Comparison of ENCODE assay signal across 8 cellular contexts in the genomic region with DNA sequence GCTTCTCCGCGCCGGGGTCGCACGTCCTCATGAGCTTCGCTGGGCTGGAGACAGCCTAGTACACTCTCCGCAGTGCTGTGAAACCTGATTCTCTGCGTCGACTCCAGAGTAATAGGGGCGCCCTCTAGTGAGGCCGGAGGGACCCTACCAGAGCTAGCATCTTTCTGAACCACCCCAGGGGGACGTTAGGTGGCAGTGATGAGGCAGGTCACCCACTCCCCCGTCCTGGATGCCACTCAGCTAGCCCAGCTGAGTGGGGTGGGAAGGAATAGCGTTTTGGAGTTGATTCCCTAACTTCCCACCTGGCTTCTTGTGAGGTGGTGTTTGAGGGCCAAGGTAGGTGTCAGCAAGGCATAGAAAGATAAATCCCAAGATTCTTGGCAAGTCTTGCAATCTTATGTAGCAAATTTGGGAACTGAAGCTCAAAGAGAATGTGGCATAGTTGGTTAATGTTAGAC. TPM values are rescaled to one million over a fixed set of nuclear protein-coding genes. Genes with fewer than 3 reads are reported as not detected.
DNase-seq lines count a peak whose midpoint lies in the region; ATAC-seq and TF ChIP-seq lines count a peak whose summit lies in the region.

No MANE protein-coding gene starts in this region.

- no peak overlapping the region for H3K27ac ChIP-seq in PC-9
- no peak overlapping the region for H3K27ac ChIP-seq in neural cell (ENCODE audit: low read length)

- H4K20me1 ChIP-seq in PC-9 (ENCODE audit: insufficient read depth) = no peaks in the 10 kb centered on the region
- no peaks in the 10 kb centered on the region for H4K20me1 ChIP-seq in neural cell (ENCODE audit: insufficient read depth)

- no peaks in the 10 kb centered on the region for H3K9me2 ChIP-seq in PC-9 (ENCODE audit: insufficient read depth)
- H3K9me2 ChIP-seq in neural cell (ENCODE audit: insufficient read depth, low read length) = no peaks in the 10 kb centered on the region

- no TSS peak for BruUV-seq in PC-9 (replicated peaks; lab: Mats Ljungman, UMichigan)

- TF ChIP-seq CTCF in PC-9 (conservative IDR thresholded peaks at IDR 0.05) (peak; percentile 88), fibroblast of mammary gland (conservative IDR thresholded peaks at IDR 0.05; ENCODE audit: control insufficient read depth, insufficient read depth, low read depth, low read length) (peak; percentile 100), neural cell (IDR thresholded peaks at IDR 0.05; ENCODE audit: poor library complexity, severe bottlenecking) (peak; percentile 100)

- intact Hi-C loops in PC-9 (cut with micrococcal nuclease; ENCODE audit: unreplicated experiment) = loop anchor here (5.0 kb wide), 1 partner anchor 146 kb away; no protein-coding TSS in a partner anchor

- H3K27ac Mint-ChIP-seq in activated T-cell treated with anti-CD3 and anti-CD28 coated beads, Interleukin-2, amount 50 U/mL, for 24 hours = no peak overlapping the region

- H3K36me3 Mint-ChIP-seq in activated T-cell treated with anti-CD3 and anti-CD28 coated beads, Interleukin-2, amount 50 U/mL, for 24 hours (ENCODE audit: low read depth) = no peaks in the 10 kb centered on the region

- CTCF ChIA-PET in PC-9 (lab: Charles Lee) = interaction anchor here (0.5 to 1.5 kb wide), 11 partner anchors 8 to 297 kb away, joined by 3 to 11 read pairs (median 4); no protein-coding TSS in a partner anchor

- H3K79me2 ChIP-seq in PC-9 (ENCODE audit: low read depth) = no peaks in the 10 kb centered on the region
- no peaks in the 10 kb centered on the region for H3K79me2 ChIP-seq in neural cell (replicated peaks; ENCODE audit: insufficient read depth, low read length)

- H3K4me3 ChIP-seq in PC-9 = no peak overlapping the region
- no peak overlapping the region for H3K4me3 ChIP-seq in fibroblast of mammary gland (ENCODE audit: control insufficient read depth, low read depth, low read length)
- H3K4me3 ChIP-seq in neural cell (ENCODE audit: low read length) = peak overlapping the region; percentile 50

- no peak for TF ChIP-seq EP300 in neural cell (conservative IDR thresholded peaks at IDR 0.05; ENCODE audit: poor library complexity, severe bottlenecking)

- H3K4me2 ChIP-seq in PC-9 (no peak overlapping the region; the same call in 1 of the 2 replicates), neural cell (ENCODE audit: low read length) (no peak overlapping the region)

- peak; percentile 79 for TF ChIP-seq RAD21 in neural cell (conservative IDR thresholded peaks at IDR 0.05)

- H3K27me3 Mint-ChIP-seq in activated T-cell treated with anti-CD3 and anti-CD28 coated beads, Interleukin-2, amount 50 U/mL, for 24 hours = peaks cover 80% of the 10 kb centered on the region

- H3K9me3 ChIP-seq in PC-9 (ENCODE audit: insufficient read depth, low read depth) = no peaks in the 10 kb centered on the region
- H3K9me3 ChIP-seq in neural cell (ENCODE audit: low read length) = no peaks in the 10 kb centered on the region

- POLR2A ChIA-PET in PC-9 (lab: Charles Lee; ENCODE audit: unreplicated experiment) = interaction anchor here (0.5 to 0.6 kb wide), 2 partner anchors 95 to 284 kb away, joined by 3 read pairs; a partner anchor contains a TSS

- peaks cover 31% of the 10 kb centered on the region for H3K4me1 Mint-ChIP-seq in activated T-cell treated with anti-CD3 and anti-CD28 coated beads, Interleukin-2, amount 50 U/mL, for 24 hours (ENCODE audit: low read depth)

- H3K9ac ChIP-seq in neural cell (ENCODE audit: low read length) = no peak overlapping the region

- peaks cover 14% of the 10 kb centered on the region; the same call in 1 of the 2 replicates for H3K4me1 ChIP-seq in PC-9 (replicated peaks; ENCODE audit: insufficient read depth)

- H3F3A ChIP-seq in PC-9 (ENCODE audit: insufficient read depth, low read depth) = no peaks in the 10 kb centered on the region
- no peaks in the 10 kb centered on the region for H3F3A ChIP-seq in neural cell (ENCODE audit: insufficient read depth, low read length, poor library complexity, severe bottlenecking)

- DNase-seq in DMS79 treated with DMSO at 0.1 percent for 48 hours (lab: John Stamatoyannopoulos, UW) = peak; percentile 84
- peak; percentile 69 for DNase-seq in KG1 (lab: John Stamatoyannopoulos, UW)
- DNase-seq in PC-9 = peak; percentile 70 to 87
- peak; percentile 86 for DNase-seq in activated T-cell treated with anti-CD3 and anti-CD28 coated beads, Interleukin-2, amount 50 U/mL, for 24 hours
- DNase-seq in fibroblast of mammary gland (ENCODE audit: low read depth) = peak; percentile 86
- peak; percentile 88 for DNase-seq in stimulated activated naive CD8-positive, alpha-beta T cell treated with anti-CD3 and anti-CD28 coated beads, Interleukin-15, Interleukin-2, amounts not matched to agents 100 U/mL and 50 U/mL, for 24 hours

- peaks cover 3% of the 10 kb centered on the region; the same call in 1 of the 2 replicates for H3K27me3 ChIP-seq in PC-9 (ENCODE audit: insufficient read depth, low read depth)
- H3K27me3 ChIP-seq in neural cell (ENCODE audit: insufficient read depth, low read depth, low read length) = peaks cover 63% of the 10 kb centered on the region

- no peaks in the 10 kb centered on the region for H3K9me3 Mint-ChIP-seq in activated T-cell treated with anti-CD3 and anti-CD28 coated beads, Interleukin-2, amount 50 U/mL, for 24 hours

- H3K36me3 ChIP-seq in PC-9 (ENCODE audit: low read depth) (no peaks in the 10 kb centered on the region), neural cell (ENCODE audit: insufficient read depth, low read length) (no peaks in the 10 kb centered on the region)

- H2AFZ ChIP-seq in PC-9 (no peak overlapping the region), neural cell (ENCODE audit: low read depth, low read length) (no peak overlapping the region)

- peak; percentile 95 for ATAC-seq in GM21786 (IDR thresholded peaks at IDR 0.05; ENCODE audit: unreplicated experiment)
- ATAC-seq in stimulated activated naive CD8-positive, alpha-beta T cell treated with anti-CD3 and anti-CD28 coated beads, Interleukin-15, Interleukin-2, amounts not matched to agents 100 U/mL and 50 U/mL, for 24 hours = peak; percentile 97

- peak overlapping the region; percentile 50 for H3K4me3 Mint-ChIP-seq in activated T-cell treated with anti-CD3 and anti-CD28 coated beads, Interleukin-2, amount 50 U/mL, for 24 hours

TF ChIP-seq in neural cell, 6 proteins besides CTCF, POLR2A, EP300 and RAD21:
- TF ChIP-seq EZH2 (IDR thresholded peaks at IDR 0.05; ENCODE audit: borderline replicate concordance, insufficient read depth, low read length, poor library complexity, severe bottlenecking) = no peak
- TF ChIP-seq TAF1 (IDR thresholded peaks at IDR 0.05; ENCODE audit: low read depth) = no peak
- peak; percentile 88 for TF ChIP-seq SMC3 (conservative IDR thresholded peaks at IDR 0.05; ENCODE audit: poor library complexity)
- TF ChIP-seq, protein P1, sequence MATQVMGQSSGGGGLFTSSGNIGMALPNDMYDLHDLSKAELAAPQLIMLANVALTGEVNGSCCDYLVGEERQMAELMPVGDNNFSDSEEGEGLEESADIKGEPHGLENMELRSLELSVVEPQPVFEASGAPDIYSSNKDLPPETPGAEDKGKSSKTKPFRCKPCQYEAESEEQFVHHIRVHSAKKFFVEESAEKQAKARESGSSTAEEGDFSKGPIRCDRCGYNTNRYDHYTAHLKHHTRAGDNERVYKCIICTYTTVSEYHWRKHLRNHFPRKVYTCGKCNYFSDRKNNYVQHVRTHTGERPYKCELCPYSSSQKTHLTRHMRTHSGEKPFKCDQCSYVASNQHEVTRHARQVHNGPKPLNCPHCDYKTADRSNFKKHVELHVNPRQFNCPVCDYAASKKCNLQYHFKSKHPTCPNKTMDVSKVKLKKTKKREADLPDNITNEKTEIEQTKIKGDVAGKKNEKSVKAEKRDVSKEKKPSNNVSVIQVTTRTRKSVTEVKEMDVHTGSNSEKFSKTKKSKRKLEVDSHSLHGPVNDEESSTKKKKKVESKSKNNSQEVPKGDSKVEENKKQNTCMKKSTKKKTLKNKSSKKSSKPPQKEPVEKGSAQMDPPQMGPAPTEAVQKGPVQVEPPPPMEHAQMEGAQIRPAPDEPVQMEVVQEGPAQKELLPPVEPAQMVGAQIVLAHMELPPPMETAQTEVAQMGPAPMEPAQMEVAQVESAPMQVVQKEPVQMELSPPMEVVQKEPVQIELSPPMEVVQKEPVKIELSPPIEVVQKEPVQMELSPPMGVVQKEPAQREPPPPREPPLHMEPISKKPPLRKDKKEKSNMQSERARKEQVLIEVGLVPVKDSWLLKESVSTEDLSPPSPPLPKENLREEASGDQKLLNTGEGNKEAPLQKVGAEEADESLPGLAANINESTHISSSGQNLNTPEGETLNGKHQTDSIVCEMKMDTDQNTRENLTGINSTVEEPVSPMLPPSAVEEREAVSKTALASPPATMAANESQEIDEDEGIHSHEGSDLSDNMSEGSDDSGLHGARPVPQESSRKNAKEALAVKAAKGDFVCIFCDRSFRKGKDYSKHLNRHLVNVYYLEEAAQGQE (IDR thresholded peaks at IDR 0.05; ENCODE audit: borderline replicate concordance) = no peak

RNA-seq across cellular contexts. Expression of gene DUOXA2, which starts 4.0 kb away (rescaled TPM):
- total RNA-seq in PC-9 (2021) = not detected in 2 replicates
- polyA plus RNA-seq in neural cell = not detected in 2 replicates
- not detected in 2 replicates for polyA minus RNA-seq in neural cell

RNA-seq across cellular contexts. Expression of gene DUOX2, which starts 4.2 kb away (rescaled TPM):
- 0.10 TPM in 1 of 2 replicates, not detected in the other for total RNA-seq in PC-9 (2021)
- not detected in 2 replicates for polyA plus RNA-seq in neural cell
- polyA minus RNA-seq in neural cell = not detected in 2 replicates

RNA-seq across cellular contexts. Expression of gene DUOXA1, which starts 11.5 kb away (rescaled TPM):
- 0.33 and 0.75 TPM in 2 replicates for total RNA-seq in PC-9 (2021)
- polyA plus RNA-seq in neural cell = not detected in 2 replicates
- polyA minus RNA-seq in neural cell = not detected in 2 replicates

RNA-seq across cellular contexts. Expression of gene DUOX1, which starts 11.6 kb away (rescaled TPM):
- total RNA-seq in PC-9 (2021) = 0.08 TPM in 1 of 2 replicates, not detected in the other
- not detected in 2 replicates for polyA plus RNA-seq in neural cell
- not detected in 2 replicates for polyA minus RNA-seq in neural cell
